ENCODE assay signal across 1 cellular context in the genomic region with DNA sequence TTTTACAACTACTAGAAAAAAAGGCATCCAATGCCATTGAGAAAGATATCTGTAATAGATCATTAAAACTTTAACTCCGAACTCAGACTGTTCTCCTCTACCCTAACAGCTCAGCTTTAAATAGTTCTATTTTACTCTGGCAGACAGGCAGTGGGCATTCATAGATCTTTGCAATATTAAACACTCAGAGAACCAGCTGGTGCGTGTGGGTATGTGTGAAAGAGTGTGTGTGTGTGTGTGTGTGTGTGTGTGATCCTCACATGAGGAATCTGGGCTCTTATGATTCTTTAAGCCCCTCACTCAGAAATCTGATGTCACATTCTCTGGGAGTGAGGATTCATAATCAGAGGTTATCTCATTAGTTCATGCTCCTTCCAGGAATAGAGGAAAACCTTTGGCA.
TF ChIP-seq lines count a peak whose summit lies in the region.

No MANE protein-coding gene starts in this region.

TF ChIP-seq in GM23338, 12 proteins besides CTCF, POLR2A, EP300 and RAD21 (continued from another document):
- TF ChIP-seq, protein P1, sequence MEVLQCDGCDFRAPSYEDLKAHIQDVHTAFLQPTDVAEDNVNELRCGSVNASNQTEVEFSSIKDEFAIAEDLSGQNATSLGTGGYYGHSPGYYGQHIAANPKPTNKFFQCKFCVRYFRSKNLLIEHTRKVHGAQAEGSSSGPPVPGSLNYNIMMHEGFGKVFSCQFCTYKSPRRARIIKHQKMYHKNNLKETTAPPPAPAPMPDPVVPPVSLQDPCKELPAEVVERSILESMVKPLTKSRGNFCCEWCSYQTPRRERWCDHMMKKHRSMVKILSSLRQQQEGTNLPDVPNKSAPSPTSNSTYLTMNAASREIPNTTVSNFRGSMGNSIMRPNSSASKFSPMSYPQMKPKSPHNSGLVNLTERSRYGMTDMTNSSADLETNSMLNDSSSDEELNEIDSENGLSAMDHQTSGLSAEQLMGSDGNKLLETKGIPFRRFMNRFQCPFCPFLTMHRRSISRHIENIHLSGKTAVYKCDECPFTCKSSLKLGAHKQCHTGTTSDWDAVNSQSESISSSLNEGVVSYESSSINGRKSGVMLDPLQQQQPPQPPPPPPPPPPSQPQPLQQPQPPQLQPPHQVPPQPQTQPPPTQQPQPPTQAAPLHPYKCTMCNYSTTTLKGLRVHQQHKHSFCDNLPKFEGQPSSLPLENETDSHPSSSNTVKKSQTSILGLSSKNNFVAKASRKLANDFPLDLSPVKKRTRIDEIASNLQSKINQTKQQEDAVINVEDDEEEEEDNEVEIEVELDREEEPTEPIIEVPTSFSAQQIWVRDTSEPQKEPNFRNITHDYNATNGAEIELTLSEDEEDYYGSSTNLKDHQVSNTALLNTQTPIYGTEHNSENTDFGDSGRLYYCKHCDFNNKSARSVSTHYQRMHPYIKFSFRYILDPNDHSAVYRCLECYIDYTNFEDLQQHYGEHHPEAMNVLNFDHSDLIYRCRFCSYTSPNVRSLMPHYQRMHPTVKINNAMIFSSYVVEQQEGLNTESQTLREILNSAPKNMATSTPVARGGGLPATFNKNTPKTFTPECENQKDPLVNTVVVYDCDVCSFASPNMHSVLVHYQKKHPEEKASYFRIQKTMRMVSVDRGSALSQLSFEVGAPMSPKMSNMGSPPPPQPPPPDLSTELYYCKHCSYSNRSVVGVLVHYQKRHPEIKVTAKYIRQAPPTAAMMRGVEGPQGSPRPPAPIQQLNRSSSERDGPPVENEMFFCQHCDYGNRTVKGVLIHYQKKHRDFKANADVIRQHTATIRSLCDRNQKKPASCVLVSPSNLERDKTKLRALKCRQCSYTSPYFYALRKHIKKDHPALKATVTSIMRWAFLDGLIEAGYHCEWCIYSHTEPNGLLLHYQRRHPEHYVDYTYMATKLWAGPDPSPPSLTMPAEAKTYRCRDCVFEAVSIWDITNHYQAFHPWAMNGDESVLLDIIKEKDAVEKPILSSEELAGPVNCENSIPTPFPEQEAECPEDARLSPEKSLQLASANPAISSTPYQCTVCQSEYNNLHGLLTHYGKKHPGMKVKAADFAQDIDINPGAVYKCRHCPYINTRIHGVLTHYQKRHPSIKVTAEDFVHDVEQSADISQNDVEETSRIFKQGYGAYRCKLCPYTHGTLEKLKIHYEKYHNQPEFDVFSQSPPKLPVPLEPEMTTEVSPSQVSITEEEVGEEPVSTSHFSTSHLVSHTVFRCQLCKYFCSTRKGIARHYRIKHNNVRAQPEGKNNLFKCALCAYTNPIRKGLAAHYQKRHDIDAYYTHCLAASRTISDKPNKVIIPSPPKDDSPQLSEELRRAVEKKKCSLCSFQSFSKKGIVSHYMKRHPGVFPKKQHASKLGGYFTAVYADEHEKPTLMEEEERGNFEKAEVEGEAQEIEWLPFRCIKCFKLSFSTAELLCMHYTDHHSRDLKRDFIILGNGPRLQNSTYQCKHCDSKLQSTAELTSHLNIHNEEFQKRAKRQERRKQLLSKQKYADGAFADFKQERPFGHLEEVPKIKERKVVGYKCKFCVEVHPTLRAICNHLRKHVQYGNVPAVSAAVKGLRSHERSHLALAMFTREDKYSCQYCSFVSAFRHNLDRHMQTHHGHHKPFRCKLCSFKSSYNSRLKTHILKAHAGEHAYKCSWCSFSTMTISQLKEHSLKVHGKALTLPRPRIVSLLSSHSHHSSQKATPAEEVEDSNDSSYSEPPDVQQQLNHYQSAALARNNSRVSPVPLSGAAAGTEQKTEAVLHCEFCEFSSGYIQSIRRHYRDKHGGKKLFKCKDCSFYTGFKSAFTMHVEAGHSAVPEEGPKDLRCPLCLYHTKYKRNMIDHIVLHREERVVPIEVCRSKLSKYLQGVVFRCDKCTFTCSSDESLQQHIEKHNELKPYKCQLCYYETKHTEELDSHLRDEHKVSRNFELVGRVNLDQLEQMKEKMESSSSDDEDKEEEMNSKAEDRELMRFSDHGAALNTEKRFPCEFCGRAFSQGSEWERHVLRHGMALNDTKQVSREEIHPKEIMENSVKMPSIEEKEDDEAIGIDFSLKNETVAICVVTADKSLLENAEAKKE (CRISPR knock-in tag; IDR thresholded peaks at IDR 0.05): no peak
- no peak for TF ChIP-seq EZH2phosphoT487 (IDR thresholded peaks at IDR 0.05; ENCODE audit: unreplicated experiment)
- no peak for TF ChIP-seq POLR2AphosphoS5 (IDR thresholded peaks at IDR 0.05; ENCODE audit: low read depth)
- TF ChIP-seq JUNB (IDR thresholded peaks at IDR 0.05; ENCODE audit: unreplicated experiment): no peak
- TF ChIP-seq, protein P2, sequence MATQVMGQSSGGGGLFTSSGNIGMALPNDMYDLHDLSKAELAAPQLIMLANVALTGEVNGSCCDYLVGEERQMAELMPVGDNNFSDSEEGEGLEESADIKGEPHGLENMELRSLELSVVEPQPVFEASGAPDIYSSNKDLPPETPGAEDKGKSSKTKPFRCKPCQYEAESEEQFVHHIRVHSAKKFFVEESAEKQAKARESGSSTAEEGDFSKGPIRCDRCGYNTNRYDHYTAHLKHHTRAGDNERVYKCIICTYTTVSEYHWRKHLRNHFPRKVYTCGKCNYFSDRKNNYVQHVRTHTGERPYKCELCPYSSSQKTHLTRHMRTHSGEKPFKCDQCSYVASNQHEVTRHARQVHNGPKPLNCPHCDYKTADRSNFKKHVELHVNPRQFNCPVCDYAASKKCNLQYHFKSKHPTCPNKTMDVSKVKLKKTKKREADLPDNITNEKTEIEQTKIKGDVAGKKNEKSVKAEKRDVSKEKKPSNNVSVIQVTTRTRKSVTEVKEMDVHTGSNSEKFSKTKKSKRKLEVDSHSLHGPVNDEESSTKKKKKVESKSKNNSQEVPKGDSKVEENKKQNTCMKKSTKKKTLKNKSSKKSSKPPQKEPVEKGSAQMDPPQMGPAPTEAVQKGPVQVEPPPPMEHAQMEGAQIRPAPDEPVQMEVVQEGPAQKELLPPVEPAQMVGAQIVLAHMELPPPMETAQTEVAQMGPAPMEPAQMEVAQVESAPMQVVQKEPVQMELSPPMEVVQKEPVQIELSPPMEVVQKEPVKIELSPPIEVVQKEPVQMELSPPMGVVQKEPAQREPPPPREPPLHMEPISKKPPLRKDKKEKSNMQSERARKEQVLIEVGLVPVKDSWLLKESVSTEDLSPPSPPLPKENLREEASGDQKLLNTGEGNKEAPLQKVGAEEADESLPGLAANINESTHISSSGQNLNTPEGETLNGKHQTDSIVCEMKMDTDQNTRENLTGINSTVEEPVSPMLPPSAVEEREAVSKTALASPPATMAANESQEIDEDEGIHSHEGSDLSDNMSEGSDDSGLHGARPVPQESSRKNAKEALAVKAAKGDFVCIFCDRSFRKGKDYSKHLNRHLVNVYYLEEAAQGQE (IDR thresholded peaks at IDR 0.05; ENCODE audit: unreplicated experiment): no peak
TF ChIP-seq in GM23338: peak in this region for 0.
